Comparison of ENCODE assay signal across 8 cellular contexts in genomic region chr16:4315185-4316102, GRCh38. TPM values are rescaled to one million over a fixed set of nuclear protein-coding genes. Genes with fewer than 3 reads are reported as not detected.
DNase-seq lines count a peak whose midpoint lies in the region; ATAC-seq and TF ChIP-seq lines count a peak whose summit lies in the region.

Gene GLIS2 (plus strand): TSS chr16:4316067. CDS start chr16:4332281, 16,214 bp downstream.

- no peak within 1 kb of the TSS; the same call in 1 of the 2 replicates for H3K4ac ChIP-seq in H9 (ENCODE audit: low read depth, low read length)

- H2BK15ac ChIP-seq in H9 (ENCODE audit: low read depth, low read length): no peak within 1 kb of the TSS

- H4K91ac ChIP-seq in H9 (ENCODE audit: insufficient read length, low read depth, low read length): no peak within 1 kb of the TSS

- no peak within 1 kb of the TSS for H3K56ac ChIP-seq in H9 (ENCODE audit: insufficient read length, low read depth, low read length)

- H2AFZ ChIP-seq in H9 (ENCODE audit: low read length) (no peak within 1 kb of the TSS), PC-3 (ENCODE audit: low read length) (peak within 1 kb of the TSS; percentile 83)

- H3K36me3 Mint-ChIP-seq in H9 (ENCODE audit: insufficient read depth in 1 of 3, low read depth in 3 of 3) (0 out of 7 replicates have a peak, but pooled peaks cover 0 to 2% (median 0%) of the 10 kb centered on the region in 3 experiments), brain (no peaks in the 10 kb centered on the region)

- H3K9me2 ChIP-seq in PC-3 (replicated peaks; ENCODE audit: low read length): no peaks in the 10 kb centered on the region

- H2BK20ac ChIP-seq in H9 (ENCODE audit: low read depth, low read length, poor library complexity, severe bottlenecking): no peak within 1 kb of the TSS

- peaks cover 30% of the 10 kb centered on the region for H3K27me3 Mint-ChIP-seq in H9 (ENCODE audit: low read depth)
- H3K27me3 Mint-ChIP-seq in brain: peaks cover 3% of the 10 kb centered on the region

- H3K14ac ChIP-seq in H9 (ENCODE audit: insufficient read depth, low read length): peak within 1 kb of the TSS; percentile 70; the same call in 1 of the 2 replicates

- H3K4me1 Mint-ChIP-seq in H9 (peaks cover 7 to 35% of the 10 kb centered on the region in 2 experiments), brain (peaks cover 39% of the 10 kb centered on the region)

- POLR2A ChIA-PET in BJ (lab: Charles Lee): interaction anchor here (0.5 kb wide), 1 partner anchor 299 kb away, joined by 3 read pairs; no protein-coding TSS in a partner anchor
- POLR2A ChIA-PET in PC-3 (lab: Charles Lee; ENCODE audit: unreplicated experiment): interaction anchor here (0.5 to 0.7 kb wide), 2 partner anchors 41 to 132 kb away, joined by 3 to 4 read pairs; no protein-coding TSS in a partner anchor

- H3K9ac ChIP-seq in H9 (ENCODE audit: extremely low read depth, insufficient read length, low read length): no peak within 1 kb of the TSS
- peak within 1 kb of the TSS; percentile 41 for H3K9ac ChIP-seq in PC-3 (ENCODE audit: low read length)
- peak within 1 kb of the TSS; percentile 47 for H3K9ac ChIP-seq in iPS-15b (ENCODE audit: low read depth, low read length)

- no peak within 1 kb of the TSS for H2BK120ac ChIP-seq in H9 (ENCODE audit: low read depth, low read length, poor library complexity, severe bottlenecking)

- H3K23ac ChIP-seq in H9 (ENCODE audit: insufficient read length, low read depth, low read length): no peak within 1 kb of the TSS

- peak within 1 kb of the TSS; percentile 71 for H3K4me2 ChIP-seq in H9 (ENCODE audit: insufficient read depth, insufficient read length, low read length)
- H3K4me2 ChIP-seq in PC-3 (ENCODE audit: low read length): peak within 1 kb of the TSS; percentile 90

- no peak within 1 kb of the TSS for H4K5ac ChIP-seq in H9 (ENCODE audit: insufficient read length, low read depth, low read length)

- H2AK5ac ChIP-seq in H9 (ENCODE audit: insufficient read length, low read length): no peak within 1 kb of the TSS

- H3K27ac Mint-ChIP-seq in H9: peak within 1 kb of the TSS in 1 of 3 experiments; percentile 94; a peak in 2 of 7 replicates
- H3K27ac Mint-ChIP-seq in brain: peak within 1 kb of the TSS; percentile 88 to 99 (median 99)

- H3K4me1 ChIP-seq in H9 (ENCODE audit: insufficient read depth, low read length): 0 out of 2 replicates have a peak, but pooled peaks cover 3% of the 10 kb centered on the region
- peaks cover 10% of the 10 kb centered on the region for H3K4me1 ChIP-seq in PC-3 (ENCODE audit: insufficient read depth, low read length)
- H3K4me1 ChIP-seq in iPS-15b (ENCODE audit: control insufficient read depth, insufficient read depth, low read length): peaks cover 14% of the 10 kb centered on the region
- peaks cover 0 to 61% (median 53%) of the 10 kb centered on the region in 4 donors for H3K4me1 ChIP-seq in sigmoid colon

- TF ChIP-seq POLR2A in sigmoid colon (IDR thresholded peaks at IDR 0.05): peak in 1 of 2 donors; percentile 19

- no TSS peak for BruUV-seq in PC-3 (replicated peaks; lab: Mats Ljungman, UMichigan)

- peak; percentile 35 for ATAC-seq in PC-3
- no peak for ATAC-seq in HG02973 (IDR thresholded peaks at IDR 0.05; ENCODE audit: unreplicated experiment)
- ATAC-seq in HG02938 (IDR thresholded peaks at IDR 0.05; ENCODE audit: unreplicated experiment): no peak

- H3K79me1 ChIP-seq in H9 (ENCODE audit: insufficient read depth, low read depth, low read length, poor library complexity, severe bottlenecking): no peaks in the 10 kb centered on the region

- H2BK12ac ChIP-seq in H9 (ENCODE audit: insufficient read length, low read depth, low read length): no peak within 1 kb of the TSS

- no peak for TF ChIP-seq CTCF in BJ (IDR thresholded peaks at IDR 0.05; ENCODE audit: insufficient read depth, low read depth, low read length)
- TF ChIP-seq CTCF in H9 (conservative IDR thresholded peaks at IDR 0.05): no peak
- TF ChIP-seq CTCF in PC-3 (conservative IDR thresholded peaks at IDR 0.05; ENCODE audit: low read depth, low read length): no peak
- TF ChIP-seq CTCF in brain (conservative IDR thresholded peaks at IDR 0.05): no peak
- TF ChIP-seq CTCF in sigmoid colon (IDR thresholded peaks at IDR 0.05): no peak

- no peak within 1 kb of the TSS for H2BK5ac ChIP-seq in H9 (ENCODE audit: insufficient read length, low read length)

- no peak for TF ChIP-seq EP300 in sigmoid colon (IDR thresholded peaks at IDR 0.05)

- peak within 1 kb of the TSS; percentile 40 for H3K18ac ChIP-seq in H9 (ENCODE audit: insufficient read length, low read depth, low read length)

- no peaks in the 10 kb centered on the region for H3K9me3 ChIP-seq in H9 (ENCODE audit: control insufficient read depth, low read depth, low read length)
- no peaks in the 10 kb centered on the region for H3K9me3 ChIP-seq in PC-3 (ENCODE audit: low read length)
- no peaks in the 10 kb centered on the region for H3K9me3 ChIP-seq in iPS-15b (ENCODE audit: control insufficient read depth, insufficient read depth, low read length)
- no peaks in the 10 kb centered on the region for H3K9me3 ChIP-seq in sigmoid colon

- H3K4me3 ChIP-seq in BJ (ENCODE audit: low read depth, low read length): peak within 1 kb of the TSS; percentile 91
- H3K4me3 ChIP-seq in PC-3 (ENCODE audit: low read length): peak within 1 kb of the TSS; percentile 75
- H3K4me3 ChIP-seq in iPS-15b (ENCODE audit: low read depth, low read length): peak within 1 kb of the TSS; percentile 79
- peak within 1 kb of the TSS; percentile 62 to 71 (median 66) for H3K4me3 ChIP-seq in sigmoid colon

- intact Hi-C loops in PC-3 (cut with micrococcal nuclease) (loop anchor here (5.0 kb wide), 1 partner anchor 43 kb away; the partner anchor contains the start of gene TFAP4), sigmoid colon (cut with DNase I) (no loop called here)

- WGBS in H9 (ENCODE audit: extremely low coverage, insufficient read length, low lambda C conversion rate): no CpG with 5 or more reads among the region's 114 CpGs
- WGBS in sigmoid colon, 2 donors: 1% methylated on average over 96 to 113 of the region's 114 CpGs

- no peak for DNase-seq in BJ (ENCODE audit: low read depth)
- peak; percentile 88 for DNase-seq in H9
- DNase-seq in PC-3: peak; percentile 57
- peak; percentile 88 for DNase-seq in sigmoid colon

- H3K4me3 Mint-ChIP-seq in H9 (peak within 1 kb of the TSS; percentile 73 to 96), brain (peak within 1 kb of the TSS; percentile 90 to 100 (median 94))

- H3K27ac ChIP-seq in H9 (ENCODE audit: insufficient read length, low read depth, low read length) (no peak within 1 kb of the TSS), PC-3 (ENCODE audit: low read length) (no peak within 1 kb of the TSS), sigmoid colon (peak within 1 kb of the TSS; percentile 90 to 98 (median 96))

- H4K20me1 ChIP-seq in H9 (ENCODE audit: control insufficient read depth, insufficient read depth, insufficient read length) (peaks cover 3% of the 10 kb centered on the region), PC-3 (ENCODE audit: low read length) (no peaks in the 10 kb centered on the region)

- peaks cover 12% of the 10 kb centered on the region for H3K23me2 ChIP-seq in H9 (ENCODE audit: insufficient read length, low read depth, low read length, poor library complexity, severe bottlenecking)

- no peaks in the 10 kb centered on the region for H3F3A ChIP-seq in PC-3 (ENCODE audit: low read length, unreplicated experiment)

- H3K36me3 ChIP-seq in BJ (ENCODE audit: control insufficient read depth, insufficient read depth, low read length) (peaks cover 1% of the 10 kb centered on the region; the same call in 1 of the 2 replicates), PC-3 (ENCODE audit: low read depth, low read length) (no peaks in the 10 kb centered on the region), iPS-15b (ENCODE audit: control insufficient read depth, insufficient read depth, low read length) (no peaks in the 10 kb centered on the region), sigmoid colon (no peaks in the 10 kb centered on the region)

- H4K8ac ChIP-seq in H9 (replicated peaks; ENCODE audit: insufficient read length, low read depth, low read length): no peak within 1 kb of the TSS

- CTCF ChIA-PET in BJ (lab: Yijun Ruan, JAX): interaction anchor here (0.5 to 3.8 kb wide), 11 partner anchors 9 to 1304 kb away, joined by 3 to 20 read pairs (median 4); no protein-coding TSS in a partner anchor
- CTCF ChIA-PET in PC-3 (lab: Charles Lee): interaction anchor here (0.6 to 1.7 kb wide), 2 partner anchors 25 to 399 kb away, joined by 6 to 8 read pairs; no protein-coding TSS in a partner anchor

- H3K27me3 ChIP-seq in BJ (ENCODE audit: control insufficient read depth, insufficient read depth, low read length) (no peaks in the 10 kb centered on the region), H9 (ENCODE audit: insufficient read depth, low read length) (no peaks in the 10 kb centered on the region; the same call in 1 of the 2 replicates), PC-3 (ENCODE audit: low read length) (no peaks in the 10 kb centered on the region), iPS-15b (ENCODE audit: control insufficient read depth, insufficient read depth, low read length) (peaks cover 9% of the 10 kb centered on the region), sigmoid colon (no peaks in the 10 kb centered on the region)

- no peak within 1 kb of the TSS for H3T11ph ChIP-seq in H9 (ENCODE audit: low read length)

- peaks cover 4% of the 10 kb centered on the region; the same call in 1 of the 2 replicates for H3K79me2 ChIP-seq in H9 (ENCODE audit: insufficient read depth, low read length)
- peaks cover 42% of the 10 kb centered on the region for H3K79me2 ChIP-seq in PC-3 (ENCODE audit: low read length)

- H3K9me3 Mint-ChIP-seq in H9 (peaks cover 0 to 3% of the 10 kb centered on the region in 2 experiments; a peak in 1 of 5 replicates), brain (no peaks in the 10 kb centered on the region)

RNA-seq across cellular contexts. Expression of gene GLIS2, which starts in this region (rescaled TPM):
- polyA plus RNA-seq in BJ (2011; rRNA removed) (4.8 and 8.8 TPM in 2 replicates), brain (ENCODE audit: insufficient read depth, low read depth, low replicate concordance) (17.2 TPM), sigmoid colon (1 to 10 TPM in 2 of 3 donors, under 1 TPM in 1; 0.69 to 4.0 (median 1.8) TPM)
- polyA minus RNA-seq in BJ (2011; rRNA and poly(A)+ RNA removed): 5.7 and 9.7 TPM in 2 replicates
- total RNA-seq in H9 (2021) (14.3 and 14.9 TPM in 2 replicates), PC-3 (2014; rRNA removed) (2.1 and 5.9 TPM in 2 replicates), sigmoid colon (10 to 100 TPM in 1 of 4 donors, 1 to 10 TPM in 3; 5.4 to 11.9 (median 5.7) TPM)

Comparison
In these comparisons a context has a peak if more than half of its experiments do, and no peak if none do; other contexts are left out.
1. H3K27ac ChIP-seq: peak in sigmoid colon (4 of 4); none in H9 (single experiment) and PC-3 (single experiment).
2. Peak in every context shown above with its lines, with median percentiles within 50 percentile points of each other: H3K4me3 ChIP-seq.